Comparison of ENCODE assay signal across 8 cellular contexts in the genomic region with DNA sequence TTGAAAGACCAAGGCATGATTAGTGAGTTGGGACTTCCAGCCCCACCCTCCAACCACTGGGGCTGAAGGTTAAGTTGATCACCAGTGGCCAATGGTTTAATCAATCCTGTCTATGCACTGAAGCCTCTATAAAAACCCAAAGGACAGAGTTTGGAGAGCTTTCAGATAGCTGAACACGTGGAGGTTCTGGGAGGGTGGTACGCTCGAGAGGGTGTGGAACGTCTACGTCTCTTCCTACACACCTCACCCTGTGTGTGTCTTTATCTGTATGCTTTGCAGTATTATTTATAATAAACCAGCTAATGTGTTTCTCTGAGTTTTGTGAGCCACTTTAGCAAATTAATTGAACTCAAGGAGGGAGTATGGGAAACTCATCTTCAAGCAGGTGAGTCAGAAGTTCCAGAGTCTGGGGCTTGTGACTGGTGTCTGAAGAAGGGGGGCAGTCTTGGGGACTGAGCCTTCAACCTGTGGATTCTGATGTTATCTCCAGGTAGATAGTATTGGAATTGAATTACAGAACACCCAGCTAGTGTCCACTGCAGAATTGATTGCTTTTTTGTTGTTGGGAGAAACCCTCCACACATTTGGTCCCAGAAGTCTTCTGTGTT. TPM values are rescaled to one million over a fixed set of nuclear protein-coding genes. Genes with fewer than 3 reads are reported as not detected.
A peak's percentile ranks its signal among the peaks of the same experiment; 100 is the strongest.
DNase-seq lines count a peak whose midpoint lies in the region; ATAC-seq and TF ChIP-seq lines count a peak whose summit lies in the region.

No MANE protein-coding gene starts in this region.

- peaks cover 14 to 42% (median 31%) of the 10 kb centered on the region in 4 donors for H3K4me1 ChIP-seq in esophagus muscularis mucosa

- intact Hi-C loops in esophagus muscularis mucosa (cut with DNase I) = no loop called here

- no peaks in the 10 kb centered on the region for H3K27me3 ChIP-seq in esophagus muscularis mucosa

- TF ChIP-seq EP300 in esophagus muscularis mucosa (IDR thresholded peaks at IDR 0.05) = no peak

- DNase-seq in T-helper 22 cell (ENCODE audit: low read depth) = peak; percentile 45
- peak; percentile 38 for DNase-seq in dermis blood vessel endothelial cell
- DNase-seq in stimulated activated CD4-positive, alpha-beta T cell treated with anti-CD3 and anti-CD28 coated beads, Interleukin-4, amount 100 ng/mL, for 4 hours = peak; percentile 43 to 84
- no peak for DNase-seq in esophagus muscularis mucosa (ENCODE audit: extremely low spot score)
- no peak for DNase-seq in Ammon's horn (ENCODE audit: low spot score)

- no peak for TF ChIP-seq CTCF in esophagus muscularis mucosa (IDR thresholded peaks at IDR 0.05)

- no peak for TF ChIP-seq POLR2A in esophagus muscularis mucosa (IDR thresholded peaks at IDR 0.05; ENCODE audit: low read depth)

- no peak overlapping the region for H3K27ac ChIP-seq in esophagus muscularis mucosa (replicated peaks in 1 of 4)

- H3K36me3 ChIP-seq in esophagus muscularis mucosa = peaks cover 0 to 11% (median 5%) of the 10 kb centered on the region in 4 donors

- ATAC-seq in GM18907 (IDR thresholded peaks at IDR 0.05; ENCODE audit: unreplicated experiment) = peak; percentile 41
- ATAC-seq in GM21737 (IDR thresholded peaks at IDR 0.05; ENCODE audit: unreplicated experiment) = no peak
- no peak for ATAC-seq in HG02840 (IDR thresholded peaks at IDR 0.05; ENCODE audit: low FRiP score, unreplicated experiment)

- no peaks in the 10 kb centered on the region for H3K9me3 ChIP-seq in esophagus muscularis mucosa

- no peak overlapping the region for H3K4me3 ChIP-seq in esophagus muscularis mucosa

- WGBS in esophagus muscularis mucosa = 88% methylated on average over 5 of the region's 5 CpGs

RNA-seq across cellular contexts. Expression of a gene that starts 20.3 kb away (rescaled TPM):
- 248 and 408 TPM in 2 replicates for total RNA-seq in dermis blood vessel endothelial cell
- total RNA-seq in esophagus muscularis mucosa = 100 to 1,000 TPM; 163 to 198 (median 188) TPM

Comparison
In these comparisons a context has a peak if more than half of its experiments do, and no peak if none do; other contexts are left out.
1. DNase-seq: peak in T-helper 22 cell (single experiment), dermis blood vessel endothelial cell (single experiment) and stimulated activated CD4-positive, alpha-beta T cell treated with anti-CD3 and anti-CD28 coated beads, Interleukin-4, amount 100 ng/mL, for 4 hours (2 of 2); none in esophagus muscularis mucosa (single experiment) and Ammon's horn (single experiment).